ENCODE assay signal across 8 cellular contexts in genomic region chr21:8427790-8428667, GRCh38.
DNase-seq lines count a peak whose midpoint lies in the region; ATAC-seq and TF ChIP-seq lines count a peak whose summit lies in the region.
"Not testable (repeated sequence)": the region's sequence is repeated elsewhere in the genome, so short reads cannot be mapped to it uniquely, and the experiment has no call there.

No MANE protein-coding gene starts in this region.

- H3K9me3 ChIP-seq in CD4-positive, alpha-beta T cell (ENCODE audit: control insufficient read depth, low read length); gastroesophageal sphincter: not testable (repeated sequence)

- H3K36me3 ChIP-seq in gastroesophageal sphincter: not testable (repeated sequence)

- POLR2A ChIA-PET in CD4-positive, alpha-beta T cell (lab: Charles Lee); T-cell (lab: Charles Lee): not testable (repeated sequence)

- not testable (repeated sequence) for H3K4me1 Mint-ChIP-seq in CD4-positive, alpha-beta T cell (ENCODE audit: low read depth); T-cell

- DNase-seq in CD4-positive, alpha-beta T cell; T-cell; omental fat pad (ENCODE audit: low spot score): not testable (repeated sequence)

- TF ChIP-seq POLR2A in gastroesophageal sphincter (IDR thresholded peaks at IDR 0.05): not testable (repeated sequence)

- not testable (repeated sequence) for H3K27ac ChIP-seq in CD4-positive, alpha-beta T cell (ENCODE audit: low read depth, low read length); gastroesophageal sphincter

- H3K27ac Mint-ChIP-seq in CD4-positive, alpha-beta T cell; T-cell: not testable (repeated sequence)

- H3K36me3 Mint-ChIP-seq in CD4-positive, alpha-beta T cell (ENCODE audit: low read depth); T-cell: not testable (repeated sequence)

- CTCF ChIA-PET in CD4-positive, alpha-beta T cell (lab: Charles Lee); T-cell (lab: Charles Lee): not testable (repeated sequence)

- not testable (repeated sequence) for H3K27me3 ChIP-seq in CD4-positive, alpha-beta T cell (ENCODE audit: control insufficient read depth, insufficient read depth, low read length); gastroesophageal sphincter

- not testable (repeated sequence) for TF ChIP-seq CTCF in CD4-positive, alpha-beta T cell (IDR thresholded peaks at IDR 0.05); gastroesophageal sphincter (IDR thresholded peaks at IDR 0.05); omental fat pad (IDR thresholded peaks at IDR 0.05)

- ATAC-seq in CD4-positive, alpha-beta T cell (ENCODE audit: poor library complexity): peak; percentile 36
- ATAC-seq in GM19035 (IDR thresholded peaks at IDR 0.05; ENCODE audit: unreplicated experiment) (peak; percentile 42), GM21528 (IDR thresholded peaks at IDR 0.05; ENCODE audit: low FRiP score, unreplicated experiment) (peak; percentile 52), HG02870 (IDR thresholded peaks at IDR 0.05; ENCODE audit: unreplicated experiment) (peak; percentile 35), HG03196 (IDR thresholded peaks at IDR 0.05; ENCODE audit: unreplicated experiment) (peak; percentile 46), T-cell (replicated peaks in 1 of 4) (peak; percentile 14 to 55 (median 46)), gastroesophageal sphincter (peak; percentile 73), omental fat pad (ENCODE audit: low FRiP score) (peak; percentile 83)

- intact Hi-C loops in CD4-positive, alpha-beta T cell (cut with DNase I, micrococcal nuclease): not testable (repeated sequence)

- not testable (repeated sequence) for H3K27me3 Mint-ChIP-seq in CD4-positive, alpha-beta T cell; T-cell

- not testable (repeated sequence) for TF ChIP-seq EP300 in gastroesophageal sphincter (IDR thresholded peaks at IDR 0.05)

- H3K4me3 Mint-ChIP-seq in CD4-positive, alpha-beta T cell; T-cell: not testable (repeated sequence)

- not testable (repeated sequence) for H3K4me1 ChIP-seq in gastroesophageal sphincter

- no CpG with 5 or more reads among the region's 47 CpGs for WGBS in gastroesophageal sphincter (ENCODE audit: low coverage in 1 of 2), 2 donors

- H3K4me3 ChIP-seq in gastroesophageal sphincter: not testable (repeated sequence)

- H3K9me3 Mint-ChIP-seq in CD4-positive, alpha-beta T cell; T-cell: not testable (repeated sequence)
